10 cellular contexts compared by ENCODE assay signal in the genomic region with DNA sequence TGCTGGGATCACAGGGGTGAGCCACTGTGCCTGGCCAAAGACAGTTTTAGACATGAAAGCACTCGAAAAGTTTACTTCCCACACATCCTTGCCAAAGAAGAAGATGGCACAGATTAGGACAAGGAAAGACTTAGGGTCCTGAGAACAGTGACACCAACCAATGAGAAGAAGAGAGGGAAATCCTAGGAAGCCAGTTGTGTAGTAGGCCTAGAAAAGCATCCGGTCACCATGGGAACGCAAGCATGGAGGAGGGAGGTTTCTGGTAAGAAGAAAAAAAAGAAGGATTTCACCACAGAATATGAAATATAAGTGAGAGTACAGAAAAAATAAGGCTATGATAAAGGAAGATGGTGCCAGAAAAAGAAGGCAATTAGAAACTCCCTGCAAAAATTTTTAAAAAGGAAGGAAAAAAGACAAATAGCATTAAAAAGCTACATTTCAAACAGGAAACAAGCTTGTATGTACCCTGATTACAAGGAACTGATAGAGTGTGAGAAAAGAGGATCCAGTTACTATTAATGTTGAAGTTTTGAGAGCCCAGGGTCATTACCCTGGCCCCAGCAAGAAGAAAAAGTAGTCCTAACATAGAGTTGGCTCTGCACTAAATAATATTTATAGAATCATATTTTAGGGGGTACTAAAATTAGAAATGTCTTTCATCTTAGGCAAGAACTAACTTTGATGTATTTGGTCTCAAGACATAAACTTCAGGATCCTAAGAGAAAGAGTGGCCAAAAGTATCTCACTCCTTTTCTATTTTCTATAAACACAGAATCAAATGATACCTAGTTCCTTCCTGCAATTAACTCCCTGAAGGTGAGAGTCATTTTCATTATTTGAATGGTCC.
A peak's percentile ranks its signal among the peaks of the same experiment; 100 is the strongest.
DNase-seq lines count a peak whose midpoint lies in the region; ATAC-seq lines count a peak whose summit lies in the region.
"Had no signal": no experiment of that assay in that cellular context is flagged by ENCODE, and none has a peak within 500 bp of the region (broad histone marks: within the 10 kb centered on the region; RNA-seq: fewer than 3 reads in every experiment).

No MANE protein-coding gene starts in this region.

- no peaks in the 10 kb centered on the region for H3K27me3 ChIP-seq in effector memory CD4-positive, alpha-beta T cell (replicated peaks; ENCODE audit: control insufficient read depth, insufficient read depth, low read length, poor library complexity, severe bottlenecking)
- H3K27me3 ChIP-seq: left lung had no signal

- no peak overlapping the region for H3K4me3 ChIP-seq in effector memory CD4-positive, alpha-beta T cell (ENCODE audit: insufficient read depth, low read depth, low read length, poor library complexity, severe bottlenecking)
- H3K4me3 ChIP-seq: left lung had no signal

- ATAC-seq in GM18498 (IDR thresholded peaks at IDR 0.05; ENCODE audit: unreplicated experiment) (peak; percentile 54), HG02885 (IDR thresholded peaks at IDR 0.05; ENCODE audit: poor library complexity, unreplicated experiment) (peak; percentile 36)
- ATAC-seq: left lung had no signal

- H3K36me3 ChIP-seq in effector memory CD4-positive, alpha-beta T cell (ENCODE audit: control insufficient read depth, insufficient read depth, low read length) = no peaks in the 10 kb centered on the region
- H3K36me3 ChIP-seq: left lung had no signal

- peaks cover 4% of the 10 kb centered on the region for H3K4me1 ChIP-seq in effector memory CD4-positive, alpha-beta T cell (ENCODE audit: control insufficient read depth, insufficient read depth, low read length, poor library complexity, severe bottlenecking)

- DNase-seq in putamen (ENCODE audit: low spot score) (peak; percentile 62), GOT3 (lab: John Stamatoyannopoulos, UW) (no peak), NCI-H510A (lab: John Stamatoyannopoulos, UW) (no peak), SW480 (ENCODE audit: low spot score) (no peak)
- no peak for DNase-seq in effector memory CD4-positive, alpha-beta T cell
- DNase-seq: COR-L47, left lung had no signal

- peak overlapping the region; percentile 93 for H3K27ac ChIP-seq in cingulate gyrus (ENCODE audit: low read depth, low read length)
- H3K27ac ChIP-seq in effector memory CD4-positive, alpha-beta T cell (ENCODE audit: insufficient read depth, low read length, poor library complexity, severe bottlenecking) = no peak overlapping the region
- H3K27ac ChIP-seq: left lung had no signal

- H3K9me3 ChIP-seq in effector memory CD4-positive, alpha-beta T cell (ENCODE audit: control insufficient read depth, low read length) = no peaks in the 10 kb centered on the region
- H3K9me3 ChIP-seq: left lung had no signal
